ENCODE assay signal across 9 cellular contexts in genomic region chr11:62706841-62707240, GRCh38. TPM values are rescaled to one million over a fixed set of nuclear protein-coding genes. Genes with fewer than 3 reads are reported as not detected.
A peak's percentile ranks its signal among the peaks of the same experiment; 100 is the strongest.
DNase-seq lines count a peak whose midpoint lies in the region; ATAC-seq, FAIRE-seq and TF ChIP-seq lines count a peak whose summit lies in the region.
"Had no signal": no experiment of that assay in that cellular context is flagged by ENCODE, and none has a peak within 500 bp of the region (broad histone marks: within the 10 kb centered on the region; RNA-seq: fewer than 3 reads in every experiment).

No MANE protein-coding gene starts in this region.

- H3K4me1 ChIP-seq in K562 (replicated peaks in 1 of 2; ENCODE audit: control insufficient read depth in 2 of 2, insufficient read depth in 2 of 2, low read length in 2 of 2) (peaks cover 29 to 42% of the 10 kb centered on the region in 2 experiments), lung (ENCODE audit: control insufficient read depth in 2 of 2, insufficient read depth in 2 of 2, low read length in 2 of 2) (peaks cover 0 to 17% of the 10 kb centered on the region in 2 donors), thymus (ENCODE audit: control insufficient read depth, insufficient read depth, low read length) (peaks cover 22% of the 10 kb centered on the region)

- DNase-seq in activated T-cell treated with anti-CD3 and anti-CD28 coated beads, Interleukin-2, amount 50 U/mL, for 24 hours: no peak
- DNase-seq in activated T-cell treated with anti-CD3 and anti-CD28 coated beads for 4 hours: no peak
- no peak for DNase-seq in K562 (ENCODE audit: extremely low read depth in 1 of 4, low spot score in 3 of 4)
- no peak for DNase-seq in lung (ENCODE audit: low spot score)
- DNase-seq in AG08396 (ENCODE audit: low spot score): no peak

- peaks cover 67% of the 10 kb centered on the region for H3K36me3 ChIP-seq in K562 (ENCODE audit: control insufficient read depth, insufficient read depth, low read length)
- no peaks in the 10 kb centered on the region for H3K36me3 ChIP-seq in lung (ENCODE audit: control insufficient read depth in 2 of 2, insufficient read depth in 2 of 2, low read length in 2 of 2)
- peaks cover 13% of the 10 kb centered on the region for H3K36me3 ChIP-seq in thymus (ENCODE audit: control insufficient read depth, insufficient read depth)

- peak overlapping the region; percentile 7 to 89; a peak in 2 of 4 replicates for H3K9ac ChIP-seq in K562 (ENCODE audit: insufficient read depth in 1 of 2, low read depth in 2 of 2, low read length in 2 of 2)

- TF ChIP-seq EP300 in K562 (IDR thresholded peaks at IDR 0.05; ENCODE audit: low read length): no peak

- no peak overlapping the region for H2AFZ ChIP-seq in K562 (ENCODE audit: low read depth, low read length)

- H3K4me2 ChIP-seq in K562 (ENCODE audit: insufficient read depth, low read length): peak overlapping the region; percentile 78

- H3K4me3 ChIP-seq in K562: peak overlapping the region; percentile 72; the same call in 1 of the 2 replicates
- H3K4me3 ChIP-seq in lung: no peak overlapping the region
- peak overlapping the region; percentile 64 for H3K4me3 ChIP-seq in thymus (ENCODE audit: low read length)

- CTCF ChIA-PET in K562 (lab: Yijun Ruan, JAX; ENCODE audit: low intra/inter-chr PET ratio): no interaction called here

- H3K4me1 Mint-ChIP-seq in activated T-cell treated with anti-CD3 and anti-CD28 coated beads, Interleukin-2, amount 50 U/mL, for 24 hours (ENCODE audit: low read depth): peaks cover 61% of the 10 kb centered on the region

- H3K36me3 Mint-ChIP-seq in activated T-cell treated with anti-CD3 and anti-CD28 coated beads, Interleukin-2, amount 50 U/mL, for 24 hours (ENCODE audit: low read depth): peaks cover 79% of the 10 kb centered on the region

- in situ Hi-C loops in K562 (cut with MboI): no loop called here

- H3K9me3 Mint-ChIP-seq in activated T-cell treated with anti-CD3 and anti-CD28 coated beads, Interleukin-2, amount 50 U/mL, for 24 hours: no peaks in the 10 kb centered on the region

- no peak for TF ChIP-seq POLR2A in K562 (conservative IDR thresholded peaks at IDR 0.05)

- peak overlapping the region; percentile 81 for H3K27ac Mint-ChIP-seq in activated T-cell treated with anti-CD3 and anti-CD28 coated beads, Interleukin-2, amount 50 U/mL, for 24 hours

- POLR2A ChIA-PET in K562 (lab: Yijun Ruan, JAX): interaction anchor here (0.8 to 4.1 kb wide), 14 partner anchors 11 to 149 kb away, joined by 3 to 31 read pairs (median 6); partner anchors contain the start of genes C11orf98, CSKMT, HNRNPUL2 and TTC9C

- ATAC-seq in K562: no peak
- no peak for ATAC-seq in lung (ENCODE audit: insufficient read depth, low FRiP score)
- ATAC-seq in HG03520 (IDR thresholded peaks at IDR 0.05; ENCODE audit: unreplicated experiment): no peak
- ATAC-seq in GM21423 (IDR thresholded peaks at IDR 0.05; ENCODE audit: unreplicated experiment): no peak

- no peak for TF ChIP-seq RAD21 in K562 (CRISPR knock-in tag; conservative IDR thresholded peaks at IDR 0.05 in 1 of 2, IDR thresholded peaks at IDR 0.05 in 1 of 2)

- peaks cover 14% of the 10 kb centered on the region for H3K79me2 ChIP-seq in K562 (ENCODE audit: control insufficient read depth, insufficient read depth, low read length)

- peaks cover 3% of the 10 kb centered on the region; the same call in 1 of the 2 replicates for H4K20me1 ChIP-seq in K562 (replicated peaks; ENCODE audit: control insufficient read depth, insufficient read depth, low read length)

- H3K9me3 ChIP-seq in K562 (replicated peaks; ENCODE audit: control insufficient read depth, insufficient read depth, low read depth, low read length) (no peaks in the 10 kb centered on the region), lung (ENCODE audit: control insufficient read depth in 2 of 2, insufficient read depth in 1 of 2, low read length in 1 of 2) (no peaks in the 10 kb centered on the region), thymus (ENCODE audit: control insufficient read depth) (no peaks in the 10 kb centered on the region)

- H3K27ac ChIP-seq in K562 (ENCODE audit: extremely low read depth, low read depth, low read length): peak overlapping the region; percentile 57
- peak overlapping the region; percentile 73 to 88 for H3K27ac ChIP-seq in lung (ENCODE audit: low read depth in 1 of 2, low read length in 1 of 2)
- H3K27ac ChIP-seq in thymus (ENCODE audit: low read depth): no peak overlapping the region

- WGBS in K562 (ENCODE audit: insufficient coverage, low coverage, missing lambda C conversion rate): 46% methylated on average over 8 of the region's 8 CpGs
- WGBS in lung, 2 donors: 85% methylated on average over 8 of the region's 8 CpGs
- 95% methylated on average over 8 of the region's 8 CpGs for WGBS in thymus

- peaks cover 2% of the 10 kb centered on the region for H3K9me1 ChIP-seq in K562 (ENCODE audit: control insufficient read depth, insufficient read depth, low read length)

- FAIRE-seq in K562 (lab: Jason Lieb, UNC): no peak

- H3K27me3 ChIP-seq in K562 (ENCODE audit: control insufficient read depth in 2 of 2, insufficient read depth in 2 of 2, low read length in 2 of 2): no peaks in the 10 kb centered on the region
- no peaks in the 10 kb centered on the region for H3K27me3 ChIP-seq in lung (ENCODE audit: control insufficient read depth, insufficient read depth)
- H3K27me3 ChIP-seq in thymus (ENCODE audit: control insufficient read depth, insufficient read depth): no peaks in the 10 kb centered on the region

- TF ChIP-seq CTCF in K562 (IDR thresholded peaks at IDR 0.05 in 2 of 3, conservative IDR thresholded peaks at IDR 0.05 in 1 of 3; ENCODE audit: insufficient read depth in 2 of 3, low read depth in 1 of 3, low read length in 3 of 3) (no peak), lung (IDR thresholded peaks at IDR 0.05; ENCODE audit: control extremely low read depth, extremely low read depth) (no peak)

- BruUV-seq in K562 (replicated peaks; lab: Mats Ljungman, UMichigan): no TSS peak

- no peaks in the 10 kb centered on the region for H3K27me3 Mint-ChIP-seq in activated T-cell treated with anti-CD3 and anti-CD28 coated beads, Interleukin-2, amount 50 U/mL, for 24 hours

- peak overlapping the region; percentile 66 for H3K4me3 Mint-ChIP-seq in activated T-cell treated with anti-CD3 and anti-CD28 coated beads, Interleukin-2, amount 50 U/mL, for 24 hours

- intact Hi-C loops in K562 (cut with micrococcal nuclease): loop anchor here (2.0 to 5.0 kb wide), 2 partner anchors 20 to 310 kb away; partner anchors contain the start of gene HNRNPUL2

RNA-seq across cellular contexts. Expression of gene BSCL2, which starts 0.4 kb away (rescaled TPM):
- 102 and 143 TPM in 2 replicates for total RNA-seq in K562 (2011; cell fraction: chromatin; rRNA removed; ENCODE audit: low replicate concordance)
- 134 and 149 TPM in 2 replicates for total RNA-seq in K562 (2011; cell fraction: nucleolus; rRNA removed)
- 116 and 122 TPM in 2 replicates for total RNA-seq in K562 (2011; cell fraction: nucleoplasm; rRNA removed)
- total RNA-seq in K562 (2014; rRNA removed) (35.6 and 43.5 TPM in 2 replicates), K562 (2014; rRNA removed; fragmentation: Illumina TruSeq; extraction: Trizol) (19.8 and 25.8 TPM in 2 replicates), K562 (2015; rRNA removed; fragmentation: Illumina TruSeq; extraction: Trizol) (33.1 and 35.2 TPM in 2 replicates), K562 (2021) (37.0 and 44.5 TPM in 2 replicates), lung (100 to 1,000 TPM in 1 of 2 donors, 10 to 100 TPM in 1; 30.7 to 120 TPM)
- polyA plus RNA-seq in K562 (2011; rRNA removed) (47.7 and 53.1 TPM in 2 replicates), K562 (2014; fragmentation: Illumina TruSeq; extraction: Trizol) (30.6 and 36.6 TPM in 2 replicates), K562 (2014; fragmentation: Nextera tagmentation; extraction: Ambion mirVana) (10 to 100 TPM; 18.9 to 30.1 TPM), K562 (2014; rRNA removed) (46.2 and 51.7 TPM in 2 replicates), lung (100 to 1,000 TPM in 1 of 2 donors, 10 to 100 TPM in 1; 65.7 to 190 TPM), thymus (76.6 TPM)
- 94.8 and 124 TPM in 2 replicates for polyA plus RNA-seq in K562 (2011; cell fraction: cytosol; rRNA removed)
- 124 and 160 TPM in 2 replicates for polyA plus RNA-seq in K562 (2011; cell fraction: nucleus; rRNA removed)
- 35.6 and 40.3 TPM in 2 replicates for polyA plus RNA-seq in K562 (2012)
- polyA minus RNA-seq in K562 (2011; rRNA and poly(A)+ RNA removed): 38.4 and 44.7 TPM in 2 replicates
- polyA minus RNA-seq in K562 (2011; cell fraction: cytosol; rRNA and poly(A)+ RNA removed): 19.9 and 21.2 TPM in 2 replicates
- 38.1 and 40.0 TPM in 2 replicates for polyA minus RNA-seq in K562 (2011; cell fraction: nucleus; rRNA and poly(A)+ RNA removed)

RNA-seq across cellular contexts. Expression of gene GNG3, which starts 0.6 kb away (rescaled TPM):
- total RNA-seq in K562 (2011; cell fraction: chromatin; rRNA removed; ENCODE audit: low replicate concordance): not detected in 2 replicates
- not detected in 2 replicates for total RNA-seq in K562 (2011; cell fraction: nucleolus; rRNA removed)
- total RNA-seq in K562 (2011; cell fraction: nucleoplasm; rRNA removed): 0.51 TPM in 1 of 2 replicates, not detected in the other
- total RNA-seq in K562 (2014; rRNA removed): not detected in 2 replicates
- not detected in 2 replicates for total RNA-seq in K562 (2014; rRNA removed; fragmentation: Illumina TruSeq; extraction: Trizol)
- not detected in 2 replicates for total RNA-seq in K562 (2015; rRNA removed; fragmentation: Illumina TruSeq; extraction: Trizol)
- total RNA-seq in K562 (2021): not detected in 2 replicates
- not detected in 2 replicates for polyA plus RNA-seq in K562 (2011; rRNA removed)
- polyA plus RNA-seq in K562 (2011; cell fraction: cytosol; rRNA removed): not detected in 2 replicates
- not detected in 2 replicates for polyA plus RNA-seq in K562 (2011; cell fraction: nucleus; rRNA removed)
- polyA plus RNA-seq in K562 (2012): 0.31 and 0.47 TPM in 2 replicates
- not detected in 2 replicates for polyA plus RNA-seq in K562 (2014; fragmentation: Illumina TruSeq; extraction: Trizol)
- polyA plus RNA-seq in K562 (2014; fragmentation: Nextera tagmentation; extraction: Ambion mirVana): under 1 TPM in 1 of 2 experiments, not detected in 1; 0.07 TPM
- not detected in 2 replicates for polyA plus RNA-seq in K562 (2014; rRNA removed)
- not detected in 2 replicates for polyA minus RNA-seq in K562 (2011; rRNA and poly(A)+ RNA removed)
- not detected in 2 replicates for polyA minus RNA-seq in K562 (2011; cell fraction: cytosol; rRNA and poly(A)+ RNA removed)
- not detected in 2 replicates for polyA minus RNA-seq in K562 (2011; cell fraction: nucleus; rRNA and poly(A)+ RNA removed)
- under 1 TPM in 1 of 2 donors, not detected in 1; 0.40 TPM for total RNA-seq in lung
- polyA plus RNA-seq in lung: under 1 TPM; 0.05 to 0.26 TPM
- polyA plus RNA-seq in thymus: 0.41 TPM
- total RNA-seq: dermis microvascular lymphatic vessel endothelial cell had no signal

RNA-seq across cellular contexts. Expression of gene LRRN4CL, which starts 17.5 kb away (rescaled TPM):
- total RNA-seq in K562 (2011; cell fraction: chromatin; rRNA removed; ENCODE audit: low replicate concordance): 0.60 and 2.0 TPM in 2 replicates
- 1.3 and 1.4 TPM in 2 replicates for total RNA-seq in K562 (2011; cell fraction: nucleolus; rRNA removed)
- total RNA-seq in K562 (2011; cell fraction: nucleoplasm; rRNA removed): 1.4 and 1.5 TPM in 2 replicates
- total RNA-seq in K562 (2014; rRNA removed): 0.05 and 0.12 TPM in 2 replicates
- 0.04 TPM in 1 of 2 replicates, not detected in the other for total RNA-seq in K562 (2014; rRNA removed; fragmentation: Illumina TruSeq; extraction: Trizol)
- total RNA-seq in K562 (2015; rRNA removed; fragmentation: Illumina TruSeq; extraction: Trizol): 0.11 TPM in 2 replicates
- total RNA-seq in K562 (2021): 0.07 and 0.22 TPM in 2 replicates
- 0.08 TPM in 1 of 2 replicates, not detected in the other for polyA plus RNA-seq in K562 (2011; rRNA removed)
- 0.03 TPM in 1 of 2 replicates, not detected in the other for polyA plus RNA-seq in K562 (2011; cell fraction: cytosol; rRNA removed)
- polyA plus RNA-seq in K562 (2011; cell fraction: nucleus; rRNA removed): 0.34 and 0.55 TPM in 2 replicates
- polyA plus RNA-seq in K562 (2012): 0.09 and 0.15 TPM in 2 replicates
- 0.06 TPM in 1 of 2 replicates, not detected in the other for polyA plus RNA-seq in K562 (2014; fragmentation: Illumina TruSeq; extraction: Trizol)
- not detected for polyA plus RNA-seq in K562 (2014; fragmentation: Nextera tagmentation; extraction: Ambion mirVana)
- polyA plus RNA-seq in K562 (2014; rRNA removed): 0.03 and 0.13 TPM in 2 replicates
- polyA minus RNA-seq in K562 (2011; rRNA and poly(A)+ RNA removed): 0.18 and 0.27 TPM in 2 replicates
- polyA minus RNA-seq in K562 (2011; cell fraction: cytosol; rRNA and poly(A)+ RNA removed): not detected in 2 replicates
- 0.56 and 1.1 TPM in 2 replicates for polyA minus RNA-seq in K562 (2011; cell fraction: nucleus; rRNA and poly(A)+ RNA removed)
- total RNA-seq in lung: 1 to 10 TPM in 1 of 2 donors, under 1 TPM in 1; 0.57 to 2.6 TPM
- 1 to 10 TPM in 1 of 2 donors, under 1 TPM in 1; 0.46 to 1.9 TPM for polyA plus RNA-seq in lung
- polyA plus RNA-seq in thymus: 0.75 TPM

RNA-seq across cellular contexts. Expression of gene HNRNPUL2, which starts 20.4 kb away (rescaled TPM):
- 97.1 and 127 TPM in 2 replicates for total RNA-seq in K562 (2011; cell fraction: chromatin; rRNA removed; ENCODE audit: low replicate concordance)
- total RNA-seq in K562 (2011; cell fraction: nucleolus; rRNA removed): 33.5 and 44.5 TPM in 2 replicates
- 63.0 and 70.1 TPM in 2 replicates for total RNA-seq in K562 (2011; cell fraction: nucleoplasm; rRNA removed)
- 7.8 and 9.0 TPM in 2 replicates for total RNA-seq in K562 (2014; rRNA removed)
- 15.2 and 18.9 TPM in 2 replicates for total RNA-seq in K562 (2014; rRNA removed; fragmentation: Illumina TruSeq; extraction: Trizol)
- total RNA-seq in K562 (2015; rRNA removed; fragmentation: Illumina TruSeq; extraction: Trizol): 17.5 and 18.2 TPM in 2 replicates
- total RNA-seq in K562 (2021): 22.4 and 31.9 TPM in 2 replicates
- 14.4 and 15.4 TPM in 2 replicates for polyA plus RNA-seq in K562 (2011; rRNA removed)
- polyA plus RNA-seq in K562 (2011; cell fraction: cytosol; rRNA removed): 6.7 and 10.7 TPM in 2 replicates
- 15.1 and 19.5 TPM in 2 replicates for polyA plus RNA-seq in K562 (2011; cell fraction: nucleus; rRNA removed)
- polyA plus RNA-seq in K562 (2012): 32.2 and 50.2 TPM in 2 replicates
- polyA plus RNA-seq in K562 (2014; fragmentation: Illumina TruSeq; extraction: Trizol): 44.3 and 45.4 TPM in 2 replicates
- polyA plus RNA-seq in K562 (2014; fragmentation: Nextera tagmentation; extraction: Ambion mirVana): 1 to 10 TPM in 1 of 2 experiments, under 1 TPM in 1; 0.89 to 1.4 TPM
- 23.8 and 32.3 TPM in 2 replicates for polyA plus RNA-seq in K562 (2014; rRNA removed)
- 17.4 and 25.6 TPM in 2 replicates for polyA minus RNA-seq in K562 (2011; rRNA and poly(A)+ RNA removed)
- 10.1 and 10.6 TPM in 2 replicates for polyA minus RNA-seq in K562 (2011; cell fraction: cytosol; rRNA and poly(A)+ RNA removed)
- polyA minus RNA-seq in K562 (2011; cell fraction: nucleus; rRNA and poly(A)+ RNA removed): 11.8 and 22.9 TPM in 2 replicates
- total RNA-seq in lung: 10 to 100 TPM; 41.4 to 53.1 TPM
- polyA plus RNA-seq in lung: 10 to 100 TPM; 25.6 to 29.5 TPM
- 44.7 TPM for polyA plus RNA-seq in thymus

RNA-seq across cellular contexts. Expression of gene TTC9C, which starts 21.4 kb away (rescaled TPM):
- total RNA-seq in K562 (2011; cell fraction: chromatin; rRNA removed; ENCODE audit: low replicate concordance): 26.7 and 28.7 TPM in 2 replicates
- 19.0 and 21.8 TPM in 2 replicates for total RNA-seq in K562 (2011; cell fraction: nucleolus; rRNA removed)
- total RNA-seq in K562 (2011; cell fraction: nucleoplasm; rRNA removed): 33.8 and 55.3 TPM in 2 replicates
- total RNA-seq in K562 (2014; rRNA removed) (33.7 and 39.6 TPM in 2 replicates), K562 (2014; rRNA removed; fragmentation: Illumina TruSeq; extraction: Trizol) (27.7 and 36.3 TPM in 2 replicates), K562 (2015; rRNA removed; fragmentation: Illumina TruSeq; extraction: Trizol) (38.3 TPM in 2 replicates), K562 (2021) (34.0 and 35.1 TPM in 2 replicates), lung (10 to 100 TPM; 27.7 to 33.8 TPM)
- polyA plus RNA-seq in K562 (2011; rRNA removed) (37.1 and 42.8 TPM in 2 replicates), K562 (2014; fragmentation: Illumina TruSeq; extraction: Trizol) (48.8 and 51.2 TPM in 2 replicates), K562 (2014; fragmentation: Nextera tagmentation; extraction: Ambion mirVana) (10 to 100 TPM; 56.5 to 59.0 TPM), K562 (2014; rRNA removed) (32.8 and 44.6 TPM in 2 replicates), lung (10 to 100 TPM; 22.6 to 55.5 TPM), thymus (34.9 TPM)
- polyA plus RNA-seq in K562 (2011; cell fraction: cytosol; rRNA removed): 23.7 and 39.7 TPM in 2 replicates
- polyA plus RNA-seq in K562 (2011; cell fraction: nucleus; rRNA removed): 30.6 and 32.5 TPM in 2 replicates
- polyA plus RNA-seq in K562 (2012): 38.9 and 42.1 TPM in 2 replicates
- 18.1 and 21.0 TPM in 2 replicates for polyA minus RNA-seq in K562 (2011; rRNA and poly(A)+ RNA removed)
- 14.7 and 15.4 TPM in 2 replicates for polyA minus RNA-seq in K562 (2011; cell fraction: cytosol; rRNA and poly(A)+ RNA removed)
- polyA minus RNA-seq in K562 (2011; cell fraction: nucleus; rRNA and poly(A)+ RNA removed): 7.7 and 10.4 TPM in 2 replicates
